8 cellular contexts compared by ENCODE assay signal in genomic region chr3:47161983-47162694, GRCh38. TPM values are rescaled to one million over a fixed set of nuclear protein-coding genes. Genes with fewer than 3 reads are reported as not detected.
A peak's percentile ranks its signal among the peaks of the same experiment; 100 is the strongest.
DNase-seq lines count a peak whose midpoint lies in the region; ATAC-seq, FAIRE-seq and TF ChIP-seq lines count a peak whose summit lies in the region.

No MANE protein-coding gene starts in this region.

- no peak for ATAC-seq in HG02884 (IDR thresholded peaks at IDR 0.05; ENCODE audit: unreplicated experiment)
- ATAC-seq in GM19324 (IDR thresholded peaks at IDR 0.05; ENCODE audit: low FRiP score, unreplicated experiment), result no peak
- ATAC-seq in GM18502 (IDR thresholded peaks at IDR 0.05; ENCODE audit: poor library complexity, unreplicated experiment), result no peak

- no peaks in the 10 kb centered on the region for H3K36me3 ChIP-seq in bronchial epithelial cell (ENCODE audit: control insufficient read depth, insufficient read depth, low read length)
- peaks cover 0 to 7% of the 10 kb centered on the region in 2 donors for H3K36me3 ChIP-seq in muscle layer of duodenum (ENCODE audit: control insufficient read depth in 1 of 2, insufficient read depth in 2 of 2, low read length in 2 of 2)

- no peak for FAIRE-seq in bronchial epithelial cell (lab: Jason Lieb, UNC)

- DNase-seq in AML-193 (lab: John Stamatoyannopoulos, UW), result peak; percentile 34 to 35
- DNase-seq in KBM-7, result peak; percentile 33
- DNase-seq in bronchial epithelial cell (ENCODE audit: low read depth), result peak; percentile 8
- DNase-seq in NCI-H2107 treated with DMSO at 0.1 percent for 48 hours (lab: John Stamatoyannopoulos, UW; ENCODE audit: unreplicated experiment), result no peak

- no peak for TF ChIP-seq CTCF in bronchial epithelial cell (IDR thresholded peaks at IDR 0.05; ENCODE audit: insufficient read depth, low read length, severe bottlenecking)

- no peaks in the 10 kb centered on the region for H3K27me3 ChIP-seq in bronchial epithelial cell (ENCODE audit: control insufficient read depth, insufficient read depth, low read length)
- no peaks in the 10 kb centered on the region for H3K27me3 ChIP-seq in muscle layer of duodenum (ENCODE audit: low read depth, low read length)

- H3K4me3 ChIP-seq in bronchial epithelial cell (ENCODE audit: low read depth, low read length) (peak overlapping the region; percentile 96), muscle layer of duodenum (ENCODE audit: low read depth in 1 of 2, low read length in 2 of 2) (peak overlapping the region; percentile 83 to 90)

- in situ Hi-C loops in KBM-7 (cut with MboI; ENCODE audit: low pct_unique_long_range_greater_than_20kb, low sequenced_read_pairs), result no loop called here

- peaks cover 15 to 63% of the 10 kb centered on the region in 2 donors for H3K4me1 ChIP-seq in muscle layer of duodenum (ENCODE audit: control insufficient read depth in 1 of 2, insufficient read depth in 2 of 2, low read length in 2 of 2)

- peak overlapping the region; percentile 73 for H3K27ac ChIP-seq in muscle layer of duodenum (ENCODE audit: low read length)

- no peaks in the 10 kb centered on the region for H3K9me3 ChIP-seq in muscle layer of duodenum (ENCODE audit: control insufficient read depth in 1 of 2, low read length in 2 of 2)

RNA-seq across cellular contexts. Expression of gene SETD2, which starts 1.8 kb away (rescaled TPM):
- total RNA-seq in bronchial epithelial cell, result 19.7 and 26.9 TPM in 2 replicates
